In the genomic region with DNA sequence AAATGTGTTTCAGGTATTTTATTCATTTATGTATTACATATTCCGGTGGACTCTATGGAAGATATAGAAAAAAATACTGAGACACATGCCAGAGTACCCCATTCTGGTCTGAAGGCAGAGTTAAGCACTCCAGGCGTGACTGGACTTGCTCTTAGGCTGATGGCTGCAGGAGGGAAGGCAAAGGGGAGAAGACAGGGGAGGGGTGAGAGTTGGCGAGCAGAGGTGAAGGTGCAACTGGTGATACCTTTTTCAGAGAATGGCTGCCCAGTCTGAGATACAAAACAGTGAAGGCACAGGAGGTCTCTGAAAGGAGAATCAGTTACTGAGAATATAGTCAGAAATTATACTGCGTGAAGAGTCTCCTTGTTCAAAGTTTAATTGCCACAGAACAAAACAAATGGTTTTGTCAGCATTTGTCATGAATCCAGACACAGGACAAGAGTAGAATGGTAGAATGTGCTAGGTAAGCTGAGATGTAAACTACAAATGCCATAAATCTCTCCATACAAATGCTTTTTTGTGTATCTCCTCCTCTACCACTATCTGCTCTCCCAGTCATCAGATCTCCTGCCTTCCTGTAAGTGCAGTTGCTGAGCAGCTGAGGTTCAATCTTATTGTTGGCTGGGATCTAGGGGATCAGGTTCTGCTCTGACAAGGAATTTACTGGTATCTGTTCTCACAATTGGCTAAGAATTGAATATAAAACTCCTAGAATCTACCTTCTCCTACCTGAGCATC, we compare ENCODE assay signal across 17 cellular contexts.
DNase-seq lines count a peak whose midpoint lies in the region; ATAC-seq, FAIRE-seq and TF ChIP-seq lines count a peak whose summit lies in the region.
"Had no signal": no experiment of that assay in that cellular context is flagged by ENCODE, and none has a peak within 500 bp of the region (broad histone marks: within the 10 kb centered on the region; RNA-seq: fewer than 3 reads in every experiment).

No MANE protein-coding gene starts in this region.

- H3K4me1 Mint-ChIP-seq in chondrocyte (ENCODE audit: low read depth) (peaks cover 65% of the 10 kb centered on the region), osteocyte (ENCODE audit: unreplicated experiment) (peaks cover 57% of the 10 kb centered on the region)

- no peaks in the 10 kb centered on the region for H3K36me3 ChIP-seq in Loucy (ENCODE audit: insufficient read depth, low read length)
- H3K36me3 ChIP-seq: stomach had no signal

- H3F3A ChIP-seq in Loucy (ENCODE audit: low read depth): no peaks in the 10 kb centered on the region

- H3K27me3 ChIP-seq in Loucy (ENCODE audit: insufficient read depth, low read length, poor library complexity, severe bottlenecking): no peaks in the 10 kb centered on the region
- H3K27me3 ChIP-seq: stomach had no signal

- H3K9me3 Mint-ChIP-seq in chondrocyte (ENCODE audit: low read depth) (no peaks in the 10 kb centered on the region), osteocyte (ENCODE audit: unreplicated experiment) (no peaks in the 10 kb centered on the region)
- H3K9me3 Mint-ChIP-seq: activated T-cell treated with anti-CD3 and anti-CD28 coated beads, Interleukin-2, amount 50 U/mL, for 4 hours had no signal

- peak; percentile 86 for FAIRE-seq in GM12891 (lab: Jason Lieb, UNC)
- FAIRE-seq: K562 had no signal

- TF ChIP-seq POLR2A in GM12891 (IDR thresholded peaks at IDR 0.05; ENCODE audit: low read depth, low read length): no peak

- no peak overlapping the region for H3K4me3 ChIP-seq in Loucy (ENCODE audit: low read length, poor library complexity, severe bottlenecking)
- H3K4me3 ChIP-seq: K562, stomach had no signal

- no peaks in the 10 kb centered on the region for H3K9me2 ChIP-seq in Loucy (replicated peaks; ENCODE audit: low read depth, low read length)

- H3K4me3 Mint-ChIP-seq in chondrocyte (ENCODE audit: unreplicated experiment) (no peak overlapping the region), osteocyte (ENCODE audit: unreplicated experiment) (no peak overlapping the region)
- H3K4me3 Mint-ChIP-seq: activated T-cell treated with anti-CD3 and anti-CD28 coated beads, Interleukin-2, amount 50 U/mL, for 4 hours had no signal

- peaks cover 5% of the 10 kb centered on the region; the same call in 1 of the 2 replicates for H3K79me2 ChIP-seq in Loucy (ENCODE audit: insufficient read depth, low read length)

- H3K9me3 ChIP-seq in Loucy (ENCODE audit: insufficient read depth, low read depth, low read length): no peaks in the 10 kb centered on the region
- H3K9me3 ChIP-seq: stomach had no signal

- peak overlapping the region; percentile 39 for H3K27ac Mint-ChIP-seq in chondrocyte (ENCODE audit: unreplicated experiment)
- H3K27ac Mint-ChIP-seq in osteocyte (ENCODE audit: unreplicated experiment): peak overlapping the region; percentile 65

- no peak for TF ChIP-seq CTCF in Loucy (conservative IDR thresholded peaks at IDR 0.05; ENCODE audit: low read length)
- no peak for TF ChIP-seq CTCF in chondrocyte (IDR thresholded peaks at IDR 0.05)
- TF ChIP-seq CTCF in osteocyte (IDR thresholded peaks at IDR 0.05): no peak

- no peaks in the 10 kb centered on the region for H4K20me1 ChIP-seq in Loucy (ENCODE audit: insufficient read depth, low read length, poor library complexity, severe bottlenecking)

- no peaks in the 10 kb centered on the region for H3K27me3 Mint-ChIP-seq in chondrocyte (ENCODE audit: low read depth)
- H3K27me3 Mint-ChIP-seq in osteocyte (ENCODE audit: unreplicated experiment): no peaks in the 10 kb centered on the region

- H3K4me1 ChIP-seq in Loucy (ENCODE audit: insufficient read depth, low read length, poor library complexity, severe bottlenecking): peaks cover 6% of the 10 kb centered on the region

- no peak for ATAC-seq in GM21619 (IDR thresholded peaks at IDR 0.05; ENCODE audit: unreplicated experiment)
- ATAC-seq: activated T-cell treated with anti-CD3 and anti-CD28 coated beads, Interleukin-2, amount 50 U/mL, for 4 hours; K562; sciatic nerve had no signal

- no peaks in the 10 kb centered on the region for H3K36me3 Mint-ChIP-seq in chondrocyte (ENCODE audit: low read depth)
- H3K36me3 Mint-ChIP-seq in osteocyte (ENCODE audit: unreplicated experiment): no peaks in the 10 kb centered on the region

- no peak overlapping the region for H3K4me2 ChIP-seq in Loucy (ENCODE audit: low read depth, low read length, poor library complexity, severe bottlenecking)

- DNase-seq in GM12891 (ENCODE audit: insufficient read length, low spot score) (no peak), chondrocyte (ENCODE audit: low spot score) (no peak), osteocyte (ENCODE audit: extremely low spot score, unreplicated experiment) (no peak), cerebellar nuclear complex (lab: John Stamatoyannopoulos, UW) (no peak), inferior parietal cortex (ENCODE audit: extremely low spot score) (no peak)
- DNase-seq: activated T-cell treated with anti-CD3 and anti-CD28 coated beads, Interleukin-2, amount 50 U/mL, for 4 hours; anterior cingulate cortex; C1 segment of cervical spinal cord; foreskin fibroblast; GF-D8; kidney; NCI-H2081; stomach had no signal

- H2AFZ ChIP-seq in Loucy (ENCODE audit: low read length): no peak overlapping the region

- peak overlapping the region; percentile 4 for H3K9ac ChIP-seq in Loucy (ENCODE audit: low read depth, low read length, poor library complexity, severe bottlenecking)

TF ChIP-seq in GM12891, 5 proteins besides CTCF, POLR2A, EP300 and RAD21:
- TF ChIP-seq POLR2AphosphoS5 (IDR thresholded peaks at IDR 0.05; ENCODE audit: low read depth, low read length): no peak
- no peak for TF ChIP-seq SPI1 (IDR thresholded peaks at IDR 0.05; ENCODE audit: low read depth, low read length)
- no peak for TF ChIP-seq PAX5 (IDR thresholded peaks at IDR 0.05; ENCODE audit: insufficient read depth, low read length, severe bottlenecking)
- no peak for TF ChIP-seq POU2F2 (IDR thresholded peaks at IDR 0.05; ENCODE audit: low read depth, low read length)
- TF ChIP-seq TAF1 (IDR thresholded peaks at IDR 0.05; ENCODE audit: low read depth, low read length): no peak
